10 cellular contexts compared by ENCODE assay signal in genomic region chr1:45929257-45929687, GRCh38.
DNase-seq lines count a peak whose midpoint lies in the region; ATAC-seq and TF ChIP-seq lines count a peak whose summit lies in the region.
"Had no signal": no experiment of that assay in that cellular context is flagged by ENCODE, and none has a peak within 500 bp of the region (broad histone marks: within the 10 kb centered on the region; RNA-seq: fewer than 3 reads in every experiment).

No MANE protein-coding gene starts in this region.

- no peak for TF ChIP-seq CTCF in DND-41 (IDR thresholded peaks at IDR 0.05; ENCODE audit: borderline replicate concordance, extremely low read depth, low read length, poor library complexity, severe bottlenecking)

- H3K36me3 ChIP-seq in DND-41 (ENCODE audit: insufficient read depth, low read length) (no peaks in the 10 kb centered on the region), mesenchymal stem cell (ENCODE audit: control insufficient read depth in 1 of 2, insufficient read depth in 2 of 2, low read depth in 1 of 2, low read length in 2 of 2) (no peaks in the 10 kb centered on the region)

- peaks cover 10% of the 10 kb centered on the region; the same call in 1 of the 2 replicates for H4K20me1 ChIP-seq in DND-41 (ENCODE audit: insufficient read depth, low read length)

- H3K27ac Mint-ChIP-seq in activated CD8-positive, alpha-beta T cell treated with anti-CD3 and anti-CD28 coated beads, Interleukin-2, amount 10 ng/mL, durations not matched to agents 7 days and 5 days: no peak overlapping the region

- peaks cover 5% of the 10 kb centered on the region; the same call in 1 of the 2 replicates for H3K79me2 ChIP-seq in DND-41 (ENCODE audit: insufficient read depth, low read length)

- no peaks in the 10 kb centered on the region for H3K36me3 Mint-ChIP-seq in activated CD8-positive, alpha-beta T cell treated with anti-CD3 and anti-CD28 coated beads, Interleukin-2, amount 10 ng/mL, durations not matched to agents 7 days and 5 days (ENCODE audit: low read depth)

- intact Hi-C loops in left colon (cut with DNase I, micrococcal nuclease): no loop called here

- H3K4me2 ChIP-seq in DND-41 (ENCODE audit: insufficient read depth, low read length): no peak overlapping the region
- no peak overlapping the region for H3K4me2 ChIP-seq in mesenchymal stem cell (ENCODE audit: low read length, poor library complexity, severe bottlenecking)

- no peak overlapping the region for H4K8ac ChIP-seq in mesenchymal stem cell (ENCODE audit: low read length)

- POLR2A ChIA-PET in activated CD8-positive, alpha-beta T cell treated with anti-CD3 and anti-CD28 coated beads, Interleukin-2, amount 10 ng/mL, durations not matched to agents 7 days and 5 days (lab: Charles Lee): no interaction called here

- no peak overlapping the region for H4K91ac ChIP-seq in mesenchymal stem cell (ENCODE audit: low read length)

- H3K4ac ChIP-seq in mesenchymal stem cell (ENCODE audit: low read depth in 1 of 2, low read length in 2 of 2): no peak overlapping the region

- H2BK120ac ChIP-seq in mesenchymal stem cell (ENCODE audit: low read depth, low read length): no peak overlapping the region

- ATAC-seq in DND-41 (ENCODE audit: insufficient read depth, low read depth) (peak; percentile 61), left colon (no peak)
- no peak for ATAC-seq in activated CD8-positive, alpha-beta T cell treated with anti-CD3 and anti-CD28 coated beads, Interleukin-2, amount 10 ng/mL, durations not matched to agents 7 days and 5 days

- no peak overlapping the region for H3K23ac ChIP-seq in mesenchymal stem cell (ENCODE audit: low read length in 2 of 2)

- peaks cover 7% of the 10 kb centered on the region for H3K4me1 Mint-ChIP-seq in activated CD8-positive, alpha-beta T cell treated with anti-CD3 and anti-CD28 coated beads, Interleukin-2, amount 10 ng/mL, durations not matched to agents 7 days and 5 days (ENCODE audit: low read depth)

- no peak overlapping the region for H3K4me3 ChIP-seq in DND-41 (ENCODE audit: low read depth in 1 of 2, low read length in 2 of 2)
- no peak overlapping the region for H3K4me3 ChIP-seq in mesenchymal stem cell (ENCODE audit: insufficient read depth in 1 of 2, low read depth in 1 of 2, low read length in 2 of 2)
- H3K4me3 ChIP-seq: skin epidermis had no signal

- H3K27me3 ChIP-seq in DND-41 (ENCODE audit: insufficient read depth, low read length, poor library complexity): no peaks in the 10 kb centered on the region
- no peaks in the 10 kb centered on the region for H3K27me3 ChIP-seq in mesenchymal stem cell (ENCODE audit: control insufficient read depth in 1 of 2, insufficient read depth in 1 of 2, low read length in 2 of 2)

- 0% methylated on average over 2 of the region's 2 CpGs for WGBS in mesenchymal stem cell

- H2BK5ac ChIP-seq in mesenchymal stem cell (ENCODE audit: low read depth, low read length, poor library complexity, severe bottlenecking): no peak overlapping the region

- H3K4me3 Mint-ChIP-seq in activated CD8-positive, alpha-beta T cell treated with anti-CD3 and anti-CD28 coated beads, Interleukin-2, amount 10 ng/mL, durations not matched to agents 7 days and 5 days: no peak overlapping the region

- H2BK15ac ChIP-seq in mesenchymal stem cell (ENCODE audit: low read depth, poor library complexity, severe bottlenecking): no peak overlapping the region

- H3K9ac ChIP-seq in DND-41 (ENCODE audit: low read depth, low read length) (no peak overlapping the region), mesenchymal stem cell (ENCODE audit: low read length) (peak overlapping the region; percentile 34)

- H3K18ac ChIP-seq in mesenchymal stem cell (ENCODE audit: low read depth in 1 of 2, low read length in 2 of 2): peak overlapping the region in 1 of 2 experiments; percentile 71

- H2BK12ac ChIP-seq in mesenchymal stem cell (ENCODE audit: low read length in 2 of 2): no peak overlapping the region

- no peaks in the 10 kb centered on the region for H3K27me3 Mint-ChIP-seq in activated CD8-positive, alpha-beta T cell treated with anti-CD3 and anti-CD28 coated beads, Interleukin-2, amount 10 ng/mL, durations not matched to agents 7 days and 5 days (ENCODE audit: low read depth)

- no peaks in the 10 kb centered on the region for H3K9me3 Mint-ChIP-seq in activated CD8-positive, alpha-beta T cell treated with anti-CD3 and anti-CD28 coated beads, Interleukin-2, amount 10 ng/mL, durations not matched to agents 7 days and 5 days (ENCODE audit: insufficient read depth)

- H2AK5ac ChIP-seq in mesenchymal stem cell (ENCODE audit: low read length, severe bottlenecking): no peak overlapping the region

- H3K9me3 ChIP-seq in DND-41 (ENCODE audit: insufficient read depth, low read length, severe bottlenecking) (no peaks in the 10 kb centered on the region), mesenchymal stem cell (ENCODE audit: control insufficient read depth, low read length) (no peaks in the 10 kb centered on the region)

- 0 out of 2 replicates have a peak overlapping the region, but pooled peaks have one; percentile 3 for H3K27ac ChIP-seq in DND-41 (ENCODE audit: low read length)
- peak overlapping the region; percentile 55 for H3K27ac ChIP-seq in mesenchymal stem cell (ENCODE audit: low read length, poor library complexity, severe bottlenecking)

- H3K14ac ChIP-seq in mesenchymal stem cell (ENCODE audit: low read length in 2 of 2): no peak overlapping the region

- peaks cover 20% of the 10 kb centered on the region for H3K79me1 ChIP-seq in mesenchymal stem cell (replicated peaks; ENCODE audit: low read length, poor library complexity, severe bottlenecking)

- CTCF ChIA-PET in activated CD8-positive, alpha-beta T cell treated with anti-CD3 and anti-CD28 coated beads, Interleukin-2, amount 10 ng/mL, durations not matched to agents 7 days and 5 days (lab: Charles Lee): no interaction called here

- DNase-seq in DND-41 (no peak), M059J (ENCODE audit: low read depth) (peak; percentile 86), astrocyte of the hippocampus (ENCODE audit: low read depth, low spot score) (peak; percentile 89), mesenchymal stem cell (peak; percentile 79), left colon (no peak)
- DNase-seq in activated CD8-positive, alpha-beta T cell treated with anti-CD3 and anti-CD28 coated beads, Interleukin-2, amount 10 ng/mL, durations not matched to agents 7 days and 5 days: no peak
- DNase-seq in activated CD8-positive, alpha-beta memory T cell treated with anti-CD3 and anti-CD28 coated beads for 24 hours: no peak
- DNase-seq in stimulated activated CD4-positive, alpha-beta T cell treated with anti-CD3 and anti-CD28 coated beads, Interleukin-15, amount 100 ng/mL, for 24 hours: no peak
- DNase-seq: NCI-H187 had no signal

- no peak overlapping the region for H2AFZ ChIP-seq in DND-41 (ENCODE audit: low read depth, low read length)
- no peak overlapping the region for H2AFZ ChIP-seq in mesenchymal stem cell (ENCODE audit: low read depth, low read length)

- peaks cover 22% of the 10 kb centered on the region for H3K4me1 ChIP-seq in DND-41 (ENCODE audit: insufficient read depth, low read length)
- peaks cover 1% of the 10 kb centered on the region for H3K4me1 ChIP-seq in mesenchymal stem cell (ENCODE audit: control insufficient read depth, insufficient read depth, low read depth, low read length)

Comparison
In these comparisons a context has a peak if more than half of its experiments do, and no peak if none do; other contexts are left out.
1. DNase-seq: peak in M059J (single experiment), astrocyte of the hippocampus (single experiment) and mesenchymal stem cell (single experiment); none in DND-41 (single experiment), activated CD8-positive, alpha-beta T cell treated with anti-CD3 and anti-CD28 coated beads, Interleukin-2, amount 10 ng/mL, durations not matched to agents 7 days and 5 days (single experiment), activated CD8-positive, alpha-beta memory T cell treated with anti-CD3 and anti-CD28 coated beads for 24 hours (single experiment), stimulated activated CD4-positive, alpha-beta T cell treated with anti-CD3 and anti-CD28 coated beads, Interleukin-15, amount 100 ng/mL, for 24 hours (single experiment) and left colon (0 of 2).